Comparison of ENCODE assay signal across 28 cellular contexts in genomic region chr2:96389728-96390127, GRCh38. TPM values are rescaled to one million over a fixed set of nuclear protein-coding genes. Genes with fewer than 3 reads are reported as not detected.
DNase-seq lines count a peak whose midpoint lies in the region; ATAC-seq, FAIRE-seq and TF ChIP-seq lines count a peak whose summit lies in the region.
"Had no signal": no experiment of that assay in that cellular context is flagged by ENCODE, and none has a peak within 500 bp of the region (broad histone marks: within the 10 kb centered on the region; RNA-seq: fewer than 3 reads in every experiment).

No MANE protein-coding gene starts in this region.

- no peaks in the 10 kb centered on the region for H3K27me3 ChIP-seq in CD4-positive, alpha-beta memory T cell (ENCODE audit: insufficient read depth, low read length)
- H3K27me3 ChIP-seq in K562 (ENCODE audit: control insufficient read depth in 2 of 2, insufficient read depth in 2 of 2, low read length in 2 of 2): peaks cover 13 to 25% of the 10 kb centered on the region in 2 experiments; a peak in 4 of 5 replicates
- peaks cover 0 to 17% of the 10 kb centered on the region in 2 experiments; a peak in 2 of 5 replicates for H3K27me3 ChIP-seq in HepG2 (ENCODE audit: control insufficient read depth in 1 of 2, insufficient read depth in 2 of 2, low read length in 2 of 2)
- H3K27me3 ChIP-seq: body of pancreas, gastrocnemius medialis, tibial nerve had no signal

- H3K79me2 ChIP-seq in K562 (ENCODE audit: control insufficient read depth, insufficient read depth, low read length): no peaks in the 10 kb centered on the region
- H3K79me2 ChIP-seq in HepG2 (ENCODE audit: insufficient read depth, low read length): no peaks in the 10 kb centered on the region

- peak overlapping the region in 1 of 8 donors; percentile 9 for H3K4me3 Mint-ChIP-seq in CD4-positive, alpha-beta memory T cell
- peak overlapping the region in 2 of 10 donors; percentile 10 to 15 for H3K4me3 Mint-ChIP-seq in naive thymus-derived CD8-positive, alpha-beta T cell
- H3K4me3 Mint-ChIP-seq: CD8-positive, alpha-beta memory T cell; H9; WTC11 had no signal

- in situ Hi-C loops in K562 (cut with MboI) (no loop called here), HepG2 (cut with HindIII; ENCODE audit: extremely low pct_ligation_motif_present, low pct_unique_long_range_greater_than_20kb) (no loop called here)

- TF ChIP-seq EP300 in K562 (IDR thresholded peaks at IDR 0.05; ENCODE audit: low read length) (no peak), HepG2 (IDR thresholded peaks at IDR 0.05; ENCODE audit: low read depth in 2 of 2, low read length in 2 of 2) (no peak), HepG2 (CRISPR knock-in tag; IDR thresholded peaks at IDR 0.05; ENCODE audit: borderline replicate concordance) (no peak)

- TF ChIP-seq RAD21 in K562 (CRISPR knock-in tag; conservative IDR thresholded peaks at IDR 0.05 in 1 of 2, IDR thresholded peaks at IDR 0.05 in 1 of 2) (no peak), HepG2 (CRISPR knock-in tag; IDR thresholded peaks at IDR 0.05) (no peak)

- peaks cover 10% of the 10 kb centered on the region for H3K4me1 ChIP-seq in CD4-positive, alpha-beta memory T cell (ENCODE audit: insufficient read depth, low read length)
- 0 out of 5 replicates have a peak, but pooled peaks cover 0 to 7% of the 10 kb centered on the region in 2 experiments for H3K4me1 ChIP-seq in K562 (replicated peaks in 1 of 2; ENCODE audit: control insufficient read depth in 2 of 2, insufficient read depth in 2 of 2, low read length in 2 of 2)
- peaks cover 10% of the 10 kb centered on the region; the same call in 1 of the 2 replicates for H3K4me1 ChIP-seq in HepG2 (ENCODE audit: insufficient read depth, low read length)
- H3K4me1 ChIP-seq: body of pancreas, gastrocnemius medialis, stomach had no signal

- TF ChIP-seq POLR2A in K562 (conservative IDR thresholded peaks at IDR 0.05) (no peak), HepG2 (IDR thresholded peaks at IDR 0.05; ENCODE audit: insufficient read depth in 1 of 2, low read depth in 2 of 2, low read length in 2 of 2) (no peak)

- H3K4me2 ChIP-seq in K562 (ENCODE audit: insufficient read depth, low read length): no peak overlapping the region
- H3K4me2 ChIP-seq in HepG2 (ENCODE audit: low read depth, low read length): no peak overlapping the region

- peak in 4 of 5 donors; percentile 19 to 66 (median 28) for DNase-seq in CD4-positive, alpha-beta memory T cell
- DNase-seq in HTR-8/SVneo (ENCODE audit: insufficient read length, low spot score): no peak
- DNase-seq in K562 (ENCODE audit: extremely low read depth in 1 of 4, low spot score in 3 of 4): no peak
- DNase-seq in naive thymus-derived CD8-positive, alpha-beta T cell: peak in 3 of 10 donors; percentile 26 to 36 (median 29)
- DNase-seq in HepG2 (ENCODE audit: low spot score): no peak
- DNase-seq in NCI-H69 (lab: John Stamatoyannopoulos, UW): no peak
- no peak for DNase-seq in activated CD8-positive, alpha-beta memory T cell treated with anti-CD3 and anti-CD28 coated beads, Interleukin-2, amount 50 U/mL, for 4 hours
- DNase-seq: activated CD4-positive, alpha-beta T cell treated with anti-CD3 and anti-CD28 coated beads, Interleukin-2, amount 50 U/mL, for 1 hour; activated CD8-positive, alpha-beta memory T cell treated with anti-CD3 and anti-CD28 coated beads, Interleukin-2, amount 50 U/mL, for 48 hours; body of pancreas; effector memory CD4-positive, alpha-beta T cell; esophagus squamous epithelium; gastrocnemius medialis; GDM1; H9; hypothalamus; left ventricle myocardium superior; NCI-H2029 treated with DMSO at 0.1 percent for 48 hours; Right ventricle myocardium superior; stimulated activated CD4-positive, alpha-beta T cell treated with anti-CD3 and anti-CD28 coated beads, Interleukin-15, amount 100 ng/mL, for 24 hours; stomach; T1000 had no signal

- intact Hi-C loops in CD4-positive, alpha-beta memory T cell (cut with micrococcal nuclease): no loop called here
- intact Hi-C loops in K562 (cut with micrococcal nuclease): no loop called here
- intact Hi-C loops in HepG2 (cut with micrococcal nuclease; ENCODE audit: unreplicated experiment): no loop called here

- no peaks in the 10 kb centered on the region for H3K9me1 ChIP-seq in K562 (ENCODE audit: control insufficient read depth, insufficient read depth, low read length)

- BruUV-seq in K562 (replicated peaks; lab: Mats Ljungman, UMichigan) (no TSS peak), HepG2 (replicated peaks; lab: Mats Ljungman, UMichigan) (no TSS peak)

- no peak overlapping the region for H3K9ac ChIP-seq in K562 (ENCODE audit: insufficient read depth in 1 of 2, low read depth in 2 of 2, low read length in 2 of 2)
- no peak overlapping the region for H3K9ac ChIP-seq in HepG2 (ENCODE audit: insufficient read depth, low read depth, low read length)

- CTCF ChIA-PET in CD4-positive, alpha-beta memory T cell (lab: Charles Lee; ENCODE audit: partially characterized antibody): interaction anchor here (0.9 kb wide), 1 partner anchor 68 kb away, joined by 3 read pairs; no protein-coding TSS in a partner anchor
- CTCF ChIA-PET in K562 (lab: Yijun Ruan, JAX; ENCODE audit: low intra/inter-chr PET ratio): no interaction called here
- CTCF ChIA-PET in HepG2 (lab: Yijun Ruan, JAX; ENCODE audit: low intra/inter-chr PET ratio, low total read pairs): no interaction called here

- H3K9me3 Mint-ChIP-seq in CD4-positive, alpha-beta memory T cell: no peaks in the 10 kb centered on the region
- H3K9me3 Mint-ChIP-seq in naive thymus-derived CD8-positive, alpha-beta T cell: peaks cover 0 to 2% (median 0%) of the 10 kb centered on the region in 9 donors
- H3K9me3 Mint-ChIP-seq: activated T-helper 2 cell treated with anti-CD3 and anti-CD28 coated beads, Interferon-gamma antibody, Interleukin-2, Interleukin-4, amounts not matched to agents 10 μg/mL and 5 μg/mL and 100 μg/mL, durations not matched to agents 14 hours and 24 hours and 36 hours; CD8-positive, alpha-beta memory T cell had no signal

- TF ChIP-seq CTCF in K562 (IDR thresholded peaks at IDR 0.05 in 2 of 3, conservative IDR thresholded peaks at IDR 0.05 in 1 of 3; ENCODE audit: insufficient read depth in 2 of 3, low read depth in 1 of 3, low read length in 3 of 3): no peak
- TF ChIP-seq CTCF in HepG2 (CRISPR knock-in tag; IDR thresholded peaks at IDR 0.05): no peak

- no peak overlapping the region for H2AFZ ChIP-seq in K562 (ENCODE audit: low read depth, low read length)
- no peak overlapping the region for H2AFZ ChIP-seq in HepG2 (ENCODE audit: low read length)

- H4K20me1 ChIP-seq in K562 (replicated peaks; ENCODE audit: control insufficient read depth, insufficient read depth, low read length) (no peaks in the 10 kb centered on the region), HepG2 (ENCODE audit: insufficient read depth, low read length) (no peaks in the 10 kb centered on the region)

- H3K27ac ChIP-seq in CD4-positive, alpha-beta memory T cell (ENCODE audit: low read depth, low read length): no peak overlapping the region
- H3K27ac ChIP-seq in K562 (ENCODE audit: extremely low read depth, low read depth, low read length): no peak overlapping the region
- no peak overlapping the region for H3K27ac ChIP-seq in HepG2 (ENCODE audit: extremely low read length, insufficient read depth, low read length)
- H3K27ac ChIP-seq: body of pancreas, esophagus squamous epithelium, gastrocnemius medialis, stomach had no signal

- no peaks in the 10 kb centered on the region for H3K36me3 ChIP-seq in CD4-positive, alpha-beta memory T cell (ENCODE audit: insufficient read depth, low read length)
- no peaks in the 10 kb centered on the region for H3K36me3 ChIP-seq in K562 (ENCODE audit: control insufficient read depth, insufficient read depth, low read length)
- H3K36me3 ChIP-seq in HepG2 (replicated peaks in 1 of 2; ENCODE audit: control insufficient read depth in 1 of 2, insufficient read depth in 2 of 2, low read length in 2 of 2): no peaks in the 10 kb centered on the region
- H3K36me3 ChIP-seq: esophagus squamous epithelium, gastrocnemius medialis, stomach, tibial nerve had no signal

- ATAC-seq in K562: no peak
- ATAC-seq in naive thymus-derived CD8-positive, alpha-beta T cell: peak; percentile 83 to 86
- ATAC-seq in HepG2: no peak
- no peak for ATAC-seq in HG03439 (IDR thresholded peaks at IDR 0.05; ENCODE audit: unreplicated experiment)
- ATAC-seq: body of pancreas, gastrocnemius medialis, left ventricle myocardium superior, WTC11 had no signal

- 13% methylated on average over 4 of the region's 4 CpGs for WGBS in K562 (ENCODE audit: insufficient coverage, low coverage, missing lambda C conversion rate)
- 41% methylated on average over 4 of the region's 4 CpGs for WGBS in HepG2 (ENCODE audit: low lambda C conversion rate)

- H3K4me3 ChIP-seq in CD4-positive, alpha-beta memory T cell (ENCODE audit: low read length in 2 of 2): no peak overlapping the region
- H3K4me3 ChIP-seq in K562 (no peak overlapping the region), HepG2 (replicated peaks in 1 of 3; ENCODE audit: insufficient read depth in 1 of 3, low read depth in 2 of 3, low read length in 3 of 3) (no peak overlapping the region)
- H3K4me3 ChIP-seq: body of pancreas, esophagus squamous epithelium, gastrocnemius medialis, stomach, tibial nerve had no signal

- H3K9me3 ChIP-seq in CD4-positive, alpha-beta memory T cell (ENCODE audit: control insufficient read depth in 1 of 2, low read length in 2 of 2): no peaks in the 10 kb centered on the region
- 0 out of 2 replicates have a peak, but pooled peaks cover 3% of the 10 kb centered on the region for H3K9me3 ChIP-seq in K562 (replicated peaks; ENCODE audit: control insufficient read depth, insufficient read depth, low read depth, low read length)
- no peaks in the 10 kb centered on the region for H3K9me3 ChIP-seq in HepG2 (ENCODE audit: low read length)
- H3K9me3 ChIP-seq: body of pancreas, esophagus squamous epithelium, gastrocnemius medialis, stomach, tibial nerve had no signal

- peak; percentile 79 for FAIRE-seq in HTR-8/SVneo (lab: Jason Lieb, UNC)
- FAIRE-seq in K562 (lab: Jason Lieb, UNC): peak; percentile 15
- FAIRE-seq in HepG2 (lab: Jason Lieb, UNC): no peak

- H3K27ac Mint-ChIP-seq in CD4-positive, alpha-beta memory T cell: peak overlapping the region in 6 of 7 donors; percentile 4 to 74 (median 52)
- peak overlapping the region in 8 of 10 donors; percentile 5 to 87 (median 65) for H3K27ac Mint-ChIP-seq in naive thymus-derived CD8-positive, alpha-beta T cell
- H3K27ac Mint-ChIP-seq: activated T-helper 2 cell treated with anti-CD3 and anti-CD28 coated beads, Interferon-gamma antibody, Interleukin-2, Interleukin-4, amounts not matched to agents 10 μg/mL and 5 μg/mL and 100 μg/mL, durations not matched to agents 14 hours and 24 hours and 36 hours; H9; progenitor cell of endocrine pancreas; WTC11 had no signal

- H3K36me3 Mint-ChIP-seq in CD4-positive, alpha-beta memory T cell: no peaks in the 10 kb centered on the region
- H3K36me3 Mint-ChIP-seq in naive thymus-derived CD8-positive, alpha-beta T cell: no peaks in the 10 kb centered on the region
- H3K36me3 Mint-ChIP-seq: CD8-positive, alpha-beta memory T cell; WTC11 had no signal

- peaks cover 7 to 10% (median 8%) of the 10 kb centered on the region in 4 donors for H3K4me1 Mint-ChIP-seq in CD4-positive, alpha-beta memory T cell
- H3K4me1 Mint-ChIP-seq in naive thymus-derived CD8-positive, alpha-beta T cell: peaks cover 14 to 18% (median 17%) of the 10 kb centered on the region in 4 donors

- POLR2A ChIA-PET in CD4-positive, alpha-beta memory T cell (lab: Charles Lee; ENCODE audit: partially characterized antibody): interaction anchor here (1.0 kb wide), 1 partner anchor 54 kb away, joined by 3 read pairs; the partner anchor contains the start of gene NCAPH
- POLR2A ChIA-PET in K562 (lab: Yijun Ruan, JAX): interaction anchor here (0.7 kb wide), 1 partner anchor 96 kb away, joined by 3 read pairs; no protein-coding TSS in a partner anchor
- POLR2A ChIA-PET in naive thymus-derived CD8-positive, alpha-beta T cell (lab: Charles Lee): interaction anchor here (1.1 kb wide), 1 partner anchor 17 kb away, joined by 4 read pairs; no protein-coding TSS in a partner anchor
- POLR2A ChIA-PET in HepG2 (lab: Yijun Ruan, JAX): no interaction called here

- H3K27me3 Mint-ChIP-seq in CD4-positive, alpha-beta memory T cell: peaks cover 0 to 3% of the 10 kb centered on the region in 2 donors
- H3K27me3 Mint-ChIP-seq in naive thymus-derived CD8-positive, alpha-beta T cell: peaks cover 0 to 2% (median 0%) of the 10 kb centered on the region in 5 donors
- H3K27me3 Mint-ChIP-seq: progenitor cell of endocrine pancreas had no signal

RNA-seq across cellular contexts. Expression of gene NCAPH, which starts 54.2 kb away (rescaled TPM):
- total RNA-seq in CD4-positive, alpha-beta memory T cell: 1 to 10 TPM; 5.4 to 7.7 TPM
- 1 to 10 TPM in 1 of 2 donors, under 1 TPM in 1; 0.20 to 1.2 TPM for polyA plus RNA-seq in CD4-positive, alpha-beta memory T cell
- 45.7 and 47.1 TPM in 2 replicates for total RNA-seq in K562 (2011; cell fraction: chromatin; rRNA removed; ENCODE audit: low replicate concordance)
- total RNA-seq in K562 (2011; cell fraction: nucleolus; rRNA removed): 25.8 and 26.7 TPM in 2 replicates
- 27.6 and 34.5 TPM in 2 replicates for total RNA-seq in K562 (2011; cell fraction: nucleoplasm; rRNA removed)
- total RNA-seq in K562 (2014; rRNA removed) (63.7 and 74.2 TPM in 2 replicates), K562 (2014; rRNA removed; fragmentation: Illumina TruSeq; extraction: Trizol) (52.7 and 54.8 TPM in 2 replicates), K562 (2015; rRNA removed; fragmentation: Illumina TruSeq; extraction: Trizol) (58.2 and 61.0 TPM in 2 replicates), K562 (2021) (64.4 and 65.1 TPM in 2 replicates), HepG2 (2016; rRNA removed; fragmentation: Illumina TruSeq; extraction: Trizol) (48.8 and 66.9 TPM in 2 replicates)
- polyA plus RNA-seq in K562 (2011; rRNA removed) (68.0 and 76.0 TPM in 2 replicates), K562 (2014; fragmentation: Illumina TruSeq; extraction: Trizol) (94.5 and 109 TPM in 2 replicates), K562 (2014; fragmentation: Nextera tagmentation; extraction: Ambion mirVana) (10 to 100 TPM; 52.4 to 73.8 TPM), K562 (2014; rRNA removed) (67.4 and 73.5 TPM in 2 replicates), HepG2 (2011; rRNA removed) (13.5 and 22.8 TPM in 2 replicates)
- 56.1 and 60.9 TPM in 2 replicates for polyA plus RNA-seq in K562 (2011; cell fraction: cytosol; rRNA removed)
- polyA plus RNA-seq in K562 (2011; cell fraction: nucleus; rRNA removed): 62.2 and 63.3 TPM in 2 replicates
- 45.6 and 48.3 TPM in 2 replicates for polyA plus RNA-seq in K562 (2012)
- 64.5 and 73.1 TPM in 2 replicates for polyA minus RNA-seq in K562 (2011; rRNA and poly(A)+ RNA removed)
- 36.7 and 42.9 TPM in 2 replicates for polyA minus RNA-seq in K562 (2011; cell fraction: cytosol; rRNA and poly(A)+ RNA removed)
- 19.0 and 30.5 TPM in 2 replicates for polyA minus RNA-seq in K562 (2011; cell fraction: nucleus; rRNA and poly(A)+ RNA removed)
- total RNA-seq in naive thymus-derived CD8-positive, alpha-beta T cell: under 1 TPM; 0.26 to 0.77 TPM
- polyA plus RNA-seq in naive thymus-derived CD8-positive, alpha-beta T cell: under 1 TPM in 2 of 3 donors, not detected in 1; 0.52 to 0.86 TPM
- total RNA-seq in HepG2 (2016; cell fraction: cytosol; rRNA removed; fragmentation: Illumina TruSeq; extraction: Trizol; ENCODE audit: low read depth): 17.2 and 17.9 TPM in 2 replicates
- 51.2 and 65.6 TPM in 2 replicates for total RNA-seq in HepG2 (2016; cell fraction: insoluble cytoplasmic fraction; rRNA removed; fragmentation: Illumina TruSeq; extraction: Trizol)
- total RNA-seq in HepG2 (2016; cell fraction: membrane; rRNA removed; fragmentation: Illumina TruSeq; extraction: Trizol): 23.8 and 28.9 TPM in 2 replicates
- 27.0 and 29.9 TPM in 2 replicates for total RNA-seq in HepG2 (2016; cell fraction: nucleus; rRNA removed; fragmentation: Illumina TruSeq; extraction: Trizol)
- polyA plus RNA-seq in HepG2 (2011; cell fraction: cytosol; rRNA removed): 15.0 and 23.3 TPM in 2 replicates
- 9.2 and 13.0 TPM in 2 replicates for polyA plus RNA-seq in HepG2 (2011; cell fraction: nucleus; rRNA removed)
- 7.8 and 19.4 TPM in 2 replicates for polyA plus RNA-seq in HepG2 (2012)
- 3.3 and 5.6 TPM in 2 replicates for polyA plus RNA-seq in HepG2 (2016; cell fraction: cytosol; fragmentation: Illumina TruSeq; extraction: Trizol; ENCODE audit: low read depth)
- polyA plus RNA-seq in HepG2 (2016; cell fraction: insoluble cytoplasmic fraction; fragmentation: Illumina TruSeq; extraction: Trizol; ENCODE audit: low read depth): 62.0 and 66.5 TPM in 2 replicates
- 9.1 and 10.8 TPM in 2 replicates for polyA plus RNA-seq in HepG2 (2016; cell fraction: membrane; fragmentation: Illumina TruSeq; extraction: Trizol; ENCODE audit: low read depth)
- 35.6 and 38.5 TPM in 2 replicates for polyA plus RNA-seq in HepG2 (2016; cell fraction: nucleus; fragmentation: Illumina TruSeq; extraction: Trizol; ENCODE audit: insufficient read depth, low read depth)
- polyA minus RNA-seq in HepG2 (2011; rRNA and poly(A)+ RNA removed; ENCODE audit: low replicate concordance): 29.4 and 107 TPM in 2 replicates
- polyA minus RNA-seq in HepG2 (2011; cell fraction: cytosol; rRNA and poly(A)+ RNA removed): 12.9 and 17.8 TPM in 2 replicates
- polyA minus RNA-seq in HepG2 (2011; cell fraction: nucleus; rRNA and poly(A)+ RNA removed): 9.4 and 16.4 TPM in 2 replicates

Comparison
In these comparisons a context has a peak if more than half of its experiments do, and no peak if none do; other contexts are left out.
1. DNase-seq: peak in CD4-positive, alpha-beta memory T cell (4 of 5); none in HTR-8/SVneo (single experiment), K562 (0 of 4), HepG2 (single experiment), NCI-H69 (single experiment) and activated CD8-positive, alpha-beta memory T cell treated with anti-CD3 and anti-CD28 coated beads, Interleukin-2, amount 50 U/mL, for 4 hours (single experiment).
2. ATAC-seq: peak in naive thymus-derived CD8-positive, alpha-beta T cell (2 of 2); none in K562 (single experiment), HepG2 (single experiment) and HG03439 (single experiment).